Comparison of ENCODE assay signal across 1 cellular context in the genomic region with DNA sequence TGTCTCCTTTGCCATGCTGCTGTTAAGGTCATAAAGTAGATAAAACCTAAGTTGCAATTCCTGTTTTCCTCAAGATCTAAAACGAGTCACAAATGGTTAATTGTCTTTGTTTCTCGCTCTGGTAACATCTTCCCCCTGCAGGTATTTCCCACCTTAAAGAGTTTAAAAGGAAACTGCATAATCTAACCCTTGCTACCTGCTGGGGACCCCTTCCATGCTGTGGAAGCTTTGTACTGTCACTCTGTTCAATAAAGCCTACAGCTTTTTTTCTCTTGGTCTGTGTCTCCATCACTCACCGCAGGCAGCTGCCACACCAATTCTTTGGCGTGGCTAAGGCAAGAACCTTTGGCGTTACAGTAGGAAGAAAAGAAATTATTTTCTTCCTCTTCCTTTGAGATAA.
TF ChIP-seq lines count a peak whose summit lies in the region.

No MANE protein-coding gene starts in this region.

TF ChIP-seq in endothelial cell of umbilical vein, 7 proteins besides CTCF, POLR2A, EP300 and RAD21:
- TF ChIP-seq MYC (IDR thresholded peaks at IDR 0.05; ENCODE audit: low read depth, low read length), result no peak
- no peak for TF ChIP-seq EZH2 (IDR thresholded peaks at IDR 0.05; ENCODE audit: borderline replicate concordance, low read depth, low read length, severe bottlenecking)
- no peak for TF ChIP-seq GATA2 (IDR thresholded peaks at IDR 0.05; ENCODE audit: insufficient read depth, insufficient read length, low read depth, low read length)
- TF ChIP-seq POLR2AphosphoS5 (IDR thresholded peaks at IDR 0.05; ENCODE audit: insufficient read depth, low read depth, low read length), result no peak
- no peak for TF ChIP-seq FOS (IDR thresholded peaks at IDR 0.05; ENCODE audit: borderline replicate concordance, insufficient read depth, low read length)
- TF ChIP-seq, protein P1, sequence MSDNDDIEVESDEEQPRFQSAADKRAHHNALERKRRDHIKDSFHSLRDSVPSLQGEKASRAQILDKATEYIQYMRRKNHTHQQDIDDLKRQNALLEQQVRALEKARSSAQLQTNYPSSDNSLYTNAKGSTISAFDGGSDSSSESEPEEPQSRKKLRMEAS (IDR thresholded peaks at IDR 0.05; ENCODE audit: insufficient read depth, insufficient read length), result no peak
- TF ChIP-seq JUN (IDR thresholded peaks at IDR 0.05; ENCODE audit: borderline replicate concordance, insufficient read depth, insufficient read length, low read depth), result no peak
